ENCODE assay signal across 13 cellular contexts in genomic region chr15:33671456-33671855, GRCh38.
A peak's percentile ranks its signal among the peaks of the same experiment; 100 is the strongest.
DNase-seq lines count a peak whose midpoint lies in the region; ATAC-seq and TF ChIP-seq lines count a peak whose summit lies in the region.
"Had no signal": no experiment of that assay in that cellular context is flagged by ENCODE, and none has a peak within 500 bp of the region (broad histone marks: within the 10 kb centered on the region; RNA-seq: fewer than 3 reads in every experiment).

No MANE protein-coding gene starts in this region.

- no peaks in the 10 kb centered on the region for H3K9me3 Mint-ChIP-seq in activated CD4-positive, alpha-beta memory T cell treated with anti-CD3 and anti-CD28 coated beads for 36 hours
- H3K9me3 Mint-ChIP-seq in Calu3 (ENCODE audit: low read depth, unreplicated experiment): no peaks in the 10 kb centered on the region
- H3K9me3 Mint-ChIP-seq: activated naive CD8-positive, alpha-beta T cell treated with anti-CD3 and anti-CD28 coated beads, Interleukin-2, amount 50 U/mL, for 24 hours had no signal

- no peak overlapping the region for H3K4me3 Mint-ChIP-seq in activated CD4-positive, alpha-beta memory T cell treated with anti-CD3 and anti-CD28 coated beads for 36 hours
- H3K4me3 Mint-ChIP-seq in Calu3 (ENCODE audit: low read depth, unreplicated experiment): no peak overlapping the region
- H3K4me3 Mint-ChIP-seq: activated naive CD8-positive, alpha-beta T cell treated with anti-CD3 and anti-CD28 coated beads, Interleukin-2, amount 50 U/mL, for 24 hours had no signal

- H2AFZ ChIP-seq in MM.1S (ENCODE audit: low read length): no peak overlapping the region

- intact Hi-C loops in activated CD4-positive, alpha-beta memory T cell treated with anti-CD3 and anti-CD28 coated beads for 36 hours (cut with micrococcal nuclease): no loop called here
- intact Hi-C loops in Calu3 (cut with micrococcal nuclease; ENCODE audit: unreplicated experiment): no loop called here

- H3K79me2 ChIP-seq in MM.1S (ENCODE audit: low read length): no peaks in the 10 kb centered on the region

- H3K27ac ChIP-seq in MM.1S (ENCODE audit: low read length): no peak overlapping the region
- H3K27ac ChIP-seq: Peyer's patch had no signal

- H3K4me1 Mint-ChIP-seq in activated CD4-positive, alpha-beta memory T cell treated with anti-CD3 and anti-CD28 coated beads for 36 hours (ENCODE audit: low read depth): no peaks in the 10 kb centered on the region
- H3K4me1 Mint-ChIP-seq in Calu3 (ENCODE audit: low read depth, unreplicated experiment): no peaks in the 10 kb centered on the region
- H3K4me1 Mint-ChIP-seq: activated naive CD8-positive, alpha-beta T cell treated with anti-CD3 and anti-CD28 coated beads, Interleukin-2, amount 50 U/mL, for 24 hours had no signal

- H3K27ac Mint-ChIP-seq in activated CD4-positive, alpha-beta memory T cell treated with anti-CD3 and anti-CD28 coated beads for 36 hours: no peak overlapping the region
- H3K27ac Mint-ChIP-seq in Calu3 (ENCODE audit: unreplicated experiment): no peak overlapping the region
- H3K27ac Mint-ChIP-seq: activated naive CD8-positive, alpha-beta T cell treated with anti-CD3 and anti-CD28 coated beads, Interleukin-2, amount 50 U/mL, for 24 hours had no signal

- H3F3A ChIP-seq in MM.1S (ENCODE audit: insufficient read depth, low read length): no peaks in the 10 kb centered on the region

- no peaks in the 10 kb centered on the region for H4K20me1 ChIP-seq in MM.1S (ENCODE audit: insufficient read depth, low read length)

- no peaks in the 10 kb centered on the region for H3K36me3 Mint-ChIP-seq in activated CD4-positive, alpha-beta memory T cell treated with anti-CD3 and anti-CD28 coated beads for 36 hours
- H3K36me3 Mint-ChIP-seq in Calu3 (ENCODE audit: insufficient read depth, unreplicated experiment): no peaks in the 10 kb centered on the region

- H3K4me2 ChIP-seq in MM.1S (ENCODE audit: low read depth, low read length): peak overlapping the region; percentile 40

- H3K4me3 ChIP-seq in MM.1S (ENCODE audit: low read length): no peak overlapping the region
- H3K4me3 ChIP-seq: Peyer's patch had no signal

- peaks cover 16% of the 10 kb centered on the region for H3K27me3 Mint-ChIP-seq in activated CD4-positive, alpha-beta memory T cell treated with anti-CD3 and anti-CD28 coated beads for 36 hours
- H3K27me3 Mint-ChIP-seq in Calu3 (ENCODE audit: unreplicated experiment): peaks cover 27% of the 10 kb centered on the region

- H3K27me3 ChIP-seq in MM.1S (replicated peaks; ENCODE audit: insufficient read depth, low read length): no peaks in the 10 kb centered on the region; the same call in 1 of the 2 replicates
- H3K27me3 ChIP-seq: Peyer's patch had no signal

- POLR2A ChIA-PET in activated CD4-positive, alpha-beta memory T cell treated with anti-CD3 and anti-CD28 coated beads for 36 hours (lab: Charles Lee): no interaction called here

- no peak overlapping the region for H3K9ac ChIP-seq in MM.1S (ENCODE audit: low read length)

- BruUV-seq in Calu3 (replicated peaks; lab: Mats Ljungman, UMichigan): no TSS peak

- no peaks in the 10 kb centered on the region for H3K36me3 ChIP-seq in MM.1S (replicated peaks; ENCODE audit: insufficient read depth, low read length)
- H3K36me3 ChIP-seq: Peyer's patch had no signal

- CTCF ChIA-PET in activated CD4-positive, alpha-beta memory T cell treated with anti-CD3 and anti-CD28 coated beads for 36 hours (lab: Charles Lee): no interaction called here
- CTCF ChIA-PET in Calu3 (lab: Charles Lee): no interaction called here

- peaks cover 18% of the 10 kb centered on the region for H3K4me1 ChIP-seq in MM.1S (ENCODE audit: low read length)
- H3K4me1 ChIP-seq: Peyer's patch had no signal

- H3K9me3 ChIP-seq in MM.1S (replicated peaks; ENCODE audit: insufficient read depth, low read length): no peaks in the 10 kb centered on the region
- H3K9me3 ChIP-seq: Peyer's patch had no signal

- ATAC-seq in GM18499 (IDR thresholded peaks at IDR 0.05; ENCODE audit: insufficient read depth, unreplicated experiment) (peak; percentile 58), GM19467 (IDR thresholded peaks at IDR 0.05; ENCODE audit: unreplicated experiment) (peak; percentile 87), HG02938 (IDR thresholded peaks at IDR 0.05; ENCODE audit: unreplicated experiment) (peak; percentile 65)
- ATAC-seq: activated naive CD8-positive, alpha-beta T cell treated with anti-CD3 and anti-CD28 coated beads, Interleukin-2, amount 50 U/mL, for 24 hours had no signal

- peak; percentile 89 for DNase-seq in MM.1S
- no peak for DNase-seq in activated effector memory CD4-positive, alpha-beta T cell treated with anti-CD3 and anti-CD28 coated beads, Interleukin-2, amount 50 U/mL, for 16 hours
- no peak for DNase-seq in activated CD4-positive, alpha-beta memory T cell treated with anti-CD3 and anti-CD28 coated beads for 36 hours
- no peak for DNase-seq in Calu3
- no peak for DNase-seq in stimulated activated CD4-positive, alpha-beta T cell treated with anti-CD3 and anti-CD28 coated beads, Interleukin-4, amount 100 ng/mL, for 1 hour
- DNase-seq: activated naive CD8-positive, alpha-beta T cell treated with anti-CD3 and anti-CD28 coated beads, Interleukin-2, amount 50 U/mL, for 24 hours; DND-41; NCI-H187; Peyer's patch; substantia nigra had no signal

- H3K9me2 ChIP-seq in MM.1S (replicated peaks; ENCODE audit: insufficient read depth, low read length): no peaks in the 10 kb centered on the region

- TF ChIP-seq CTCF in MM.1S (IDR thresholded peaks at IDR 0.05; ENCODE audit: low read length): no peak
- TF ChIP-seq CTCF in Calu3 (IDR thresholded peaks at IDR 0.05; ENCODE audit: unreplicated experiment): no peak
